ENCODE assay signal across 17 cellular contexts in the genomic region with DNA sequence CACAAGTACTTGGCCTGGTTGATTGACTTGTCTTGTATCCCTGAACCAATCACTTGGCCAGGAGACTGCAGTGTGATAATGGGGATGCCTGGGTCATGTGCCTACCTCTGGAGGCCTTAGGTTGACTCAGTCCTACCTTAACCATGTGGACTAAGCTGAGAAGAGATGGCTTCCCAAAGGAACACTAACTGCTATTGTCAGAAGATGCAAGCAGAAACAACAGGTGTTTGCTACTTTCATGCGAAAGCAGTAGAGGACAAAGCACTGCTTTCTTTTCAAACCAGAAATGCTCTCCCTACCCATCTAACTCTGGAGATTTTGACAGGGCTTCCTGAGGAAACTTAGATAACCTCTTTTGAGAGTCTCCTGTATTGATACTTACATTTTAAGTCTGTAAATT. TPM values are rescaled to one million over a fixed set of nuclear protein-coding genes. Genes with fewer than 3 reads are reported as not detected.
DNase-seq lines count a peak whose midpoint lies in the region; ATAC-seq and TF ChIP-seq lines count a peak whose summit lies in the region.
"Had no signal": no experiment of that assay in that cellular context is flagged by ENCODE, and none has a peak within 500 bp of the region (broad histone marks: within the 10 kb centered on the region; RNA-seq: fewer than 3 reads in every experiment).

No MANE protein-coding gene starts in this region.

- no CpG with 5 or more reads among the region's 1 CpG for WGBS in H9 (ENCODE audit: extremely low coverage, insufficient read length, low lambda C conversion rate)

- peak overlapping the region in 1 of 3 experiments; percentile 28; a peak in 1 of 7 replicates for H3K27ac Mint-ChIP-seq in H9
- peak overlapping the region; percentile 8; the same call in 1 of the 2 replicates for H3K27ac Mint-ChIP-seq in WTC11
- peak overlapping the region; percentile 82 for H3K27ac Mint-ChIP-seq in progenitor cell of endocrine pancreas
- H3K27ac Mint-ChIP-seq in activated CD4-positive, alpha-beta T cell treated with anti-CD3 and anti-CD28 coated beads, Interleukin-2, amount 10 ng/mL, durations not matched to agents 24 days and 14 days: no peak overlapping the region
- H3K27ac Mint-ChIP-seq in activated naive CD4-positive, alpha-beta T cell treated with anti-CD3 and anti-CD28 coated beads for 36 hours: no peak overlapping the region
- H3K27ac Mint-ChIP-seq: B cell, HFFc6 had no signal

- H4K8ac ChIP-seq in H9 (replicated peaks; ENCODE audit: insufficient read length, low read depth, low read length): no peak overlapping the region

- intact Hi-C loops in left ventricle myocardium superior (cut with micrococcal nuclease): no loop called here
- intact Hi-C loops in activated CD4-positive, alpha-beta T cell treated with anti-CD3 and anti-CD28 coated beads, Interleukin-2, amount 10 ng/mL, durations not matched to agents 24 days and 14 days (cut with micrococcal nuclease): no loop called here
- intact Hi-C loops in activated naive CD4-positive, alpha-beta T cell treated with anti-CD3 and anti-CD28 coated beads for 36 hours (cut with micrococcal nuclease): no loop called here

- H3K79me1 ChIP-seq in H9 (ENCODE audit: insufficient read depth, low read depth, low read length, poor library complexity, severe bottlenecking): peaks cover 2% of the 10 kb centered on the region

- H3K14ac ChIP-seq in H9 (ENCODE audit: insufficient read depth, low read length): no peak overlapping the region

- H2BK12ac ChIP-seq in H9 (ENCODE audit: insufficient read length, low read depth, low read length): no peak overlapping the region

- H3K27me3 Mint-ChIP-seq in H9 (ENCODE audit: low read depth) (no peaks in the 10 kb centered on the region), WTC11 (ENCODE audit: low read depth) (no peaks in the 10 kb centered on the region), progenitor cell of endocrine pancreas (no peaks in the 10 kb centered on the region)
- H3K27me3 Mint-ChIP-seq in activated CD4-positive, alpha-beta T cell treated with anti-CD3 and anti-CD28 coated beads, Interleukin-2, amount 10 ng/mL, durations not matched to agents 24 days and 14 days: no peaks in the 10 kb centered on the region
- no peaks in the 10 kb centered on the region for H3K27me3 Mint-ChIP-seq in activated naive CD4-positive, alpha-beta T cell treated with anti-CD3 and anti-CD28 coated beads for 36 hours (ENCODE audit: low read depth)
- H3K27me3 Mint-ChIP-seq: B cell; CD4-positive, alpha-beta memory T cell had no signal

- H2BK5ac ChIP-seq in H9 (ENCODE audit: insufficient read length, low read length): no peak overlapping the region

- H3K4me2 ChIP-seq in BLaER1 (peak overlapping the region; percentile 67), H9 (ENCODE audit: insufficient read depth, insufficient read length, low read length) (no peak overlapping the region)

- no peaks in the 10 kb centered on the region for H3K23me2 ChIP-seq in H9 (ENCODE audit: insufficient read length, low read depth, low read length, poor library complexity, severe bottlenecking)

- no peak overlapping the region for H3K27ac ChIP-seq in BLaER1
- H3K27ac ChIP-seq in H9 (ENCODE audit: insufficient read length, low read depth, low read length): no peak overlapping the region
- H3K27ac ChIP-seq: 22Rv1 had no signal

- H3K4ac ChIP-seq in H9 (ENCODE audit: low read depth, low read length): no peak overlapping the region

- H2AK5ac ChIP-seq in H9 (ENCODE audit: insufficient read length, low read length): no peak overlapping the region

- no peak overlapping the region for H4K91ac ChIP-seq in H9 (ENCODE audit: insufficient read length, low read depth, low read length)

- H3K4me1 Mint-ChIP-seq in H9: no peaks in the 10 kb centered on the region
- H3K4me1 Mint-ChIP-seq in WTC11: no peaks in the 10 kb centered on the region
- no peaks in the 10 kb centered on the region for H3K4me1 Mint-ChIP-seq in progenitor cell of endocrine pancreas (ENCODE audit: low read depth)
- H3K4me1 Mint-ChIP-seq in activated CD4-positive, alpha-beta T cell treated with anti-CD3 and anti-CD28 coated beads, Interleukin-2, amount 10 ng/mL, durations not matched to agents 24 days and 14 days: no peaks in the 10 kb centered on the region
- H3K4me1 Mint-ChIP-seq in activated naive CD4-positive, alpha-beta T cell treated with anti-CD3 and anti-CD28 coated beads for 36 hours (ENCODE audit: low read depth): no peaks in the 10 kb centered on the region
- H3K4me1 Mint-ChIP-seq: B cell had no signal

- H3T11ph ChIP-seq in H9 (ENCODE audit: low read length): no peak overlapping the region

- H4K20me1 ChIP-seq in BLaER1: no peaks in the 10 kb centered on the region
- no peaks in the 10 kb centered on the region for H4K20me1 ChIP-seq in H9 (ENCODE audit: control insufficient read depth, insufficient read depth, insufficient read length)

- H3K23ac ChIP-seq in H9 (ENCODE audit: insufficient read length, low read depth, low read length): no peak overlapping the region

- peaks cover 20 to 65% (median 35%) of the 10 kb centered on the region in 3 experiments; a peak in 6 of 7 replicates for H3K36me3 Mint-ChIP-seq in H9 (ENCODE audit: insufficient read depth in 1 of 3, low read depth in 3 of 3)
- H3K36me3 Mint-ChIP-seq in WTC11: peaks cover 60% of the 10 kb centered on the region
- H3K36me3 Mint-ChIP-seq in progenitor cell of endocrine pancreas (ENCODE audit: insufficient read depth): peaks cover 18% of the 10 kb centered on the region
- peaks cover 31% of the 10 kb centered on the region for H3K36me3 Mint-ChIP-seq in activated CD4-positive, alpha-beta T cell treated with anti-CD3 and anti-CD28 coated beads, Interleukin-2, amount 10 ng/mL, durations not matched to agents 24 days and 14 days (ENCODE audit: low read depth)
- peaks cover 20% of the 10 kb centered on the region for H3K36me3 Mint-ChIP-seq in activated naive CD4-positive, alpha-beta T cell treated with anti-CD3 and anti-CD28 coated beads for 36 hours (ENCODE audit: low read depth)

- CTCF ChIA-PET in WTC11 (lab: Charles Lee): interaction anchor here (3.6 kb wide), 1 partner anchor 8 kb away, joined by 12 read pairs; no protein-coding TSS in a partner anchor
- CTCF ChIA-PET in activated naive CD4-positive, alpha-beta T cell treated with anti-CD3 and anti-CD28 coated beads for 36 hours (lab: Charles Lee): no interaction called here

- H2AFZ ChIP-seq in H9 (ENCODE audit: low read length): no peak overlapping the region

- no peaks in the 10 kb centered on the region for H3K27me3 ChIP-seq in BLaER1
- H3K27me3 ChIP-seq in H9 (ENCODE audit: insufficient read depth, low read length): no peaks in the 10 kb centered on the region

- no peak overlapping the region for H3K9ac ChIP-seq in BLaER1
- H3K9ac ChIP-seq in H9 (ENCODE audit: extremely low read depth, insufficient read length, low read length): no peak overlapping the region

- H3K9me3 ChIP-seq in BLaER1 (no peaks in the 10 kb centered on the region), H9 (ENCODE audit: control insufficient read depth, low read depth, low read length) (no peaks in the 10 kb centered on the region)
- H3K9me3 ChIP-seq: Caco-2 had no signal

- TF ChIP-seq CTCF in H9 (conservative IDR thresholded peaks at IDR 0.05): no peak
- no peak for TF ChIP-seq CTCF in WTC11 (IDR thresholded peaks at IDR 0.05)
- no peak for TF ChIP-seq CTCF in progenitor cell of endocrine pancreas (IDR thresholded peaks at IDR 0.05; ENCODE audit: unreplicated experiment)

- ATAC-seq in WTC11: no peak
- ATAC-seq in left ventricle myocardium superior: no peak
- ATAC-seq: HCT116 had no signal

- H3K36me3 ChIP-seq in BLaER1: peaks cover 65% of the 10 kb centered on the region

- no peaks in the 10 kb centered on the region for H3K79me2 ChIP-seq in H9 (ENCODE audit: insufficient read depth, low read length)

- no peak overlapping the region for H3K4me3 ChIP-seq in BLaER1

- POLR2A ChIA-PET in WTC11 (lab: Charles Lee): no interaction called here

- H3K18ac ChIP-seq in H9 (ENCODE audit: insufficient read length, low read depth, low read length): no peak overlapping the region

- H2BK120ac ChIP-seq in H9 (ENCODE audit: low read depth, low read length, poor library complexity, severe bottlenecking): no peak overlapping the region

- H2BK15ac ChIP-seq in H9 (ENCODE audit: low read depth, low read length): 0 out of 2 replicates have a peak overlapping the region, but pooled peaks have one; percentile 12

- no peak overlapping the region for H2BK20ac ChIP-seq in H9 (ENCODE audit: low read depth, low read length, poor library complexity, severe bottlenecking)

- no peak overlapping the region for H4K5ac ChIP-seq in H9 (ENCODE audit: insufficient read length, low read depth, low read length)

- peaks cover 18% of the 10 kb centered on the region for H3K4me1 ChIP-seq in BLaER1
- no peaks in the 10 kb centered on the region for H3K4me1 ChIP-seq in H9 (ENCODE audit: insufficient read depth, low read length)
- H3K4me1 ChIP-seq: Caco-2 had no signal

- H3K4me3 Mint-ChIP-seq in H9: no peak overlapping the region
- H3K4me3 Mint-ChIP-seq in WTC11: no peak overlapping the region
- no peak overlapping the region for H3K4me3 Mint-ChIP-seq in progenitor cell of endocrine pancreas (ENCODE audit: low read depth)
- H3K4me3 Mint-ChIP-seq in activated CD4-positive, alpha-beta T cell treated with anti-CD3 and anti-CD28 coated beads, Interleukin-2, amount 10 ng/mL, durations not matched to agents 24 days and 14 days: no peak overlapping the region
- no peak overlapping the region for H3K4me3 Mint-ChIP-seq in activated naive CD4-positive, alpha-beta T cell treated with anti-CD3 and anti-CD28 coated beads for 36 hours
- H3K4me3 Mint-ChIP-seq: B cell; CD4-positive, alpha-beta memory T cell; HFFc6 had no signal

- no peak overlapping the region for H3K56ac ChIP-seq in H9 (ENCODE audit: insufficient read length, low read depth, low read length)

- no peak for DNase-seq in H9
- DNase-seq in WTC11 (ENCODE audit: low spot score): no peak
- DNase-seq in progenitor cell of endocrine pancreas (ENCODE audit: low spot score, unreplicated experiment): no peak
- DNase-seq in left ventricle myocardium superior: no peak
- DNase-seq in activated CD4-positive, alpha-beta T cell treated with anti-CD3 and anti-CD28 coated beads, Interleukin-2, amount 10 ng/mL, durations not matched to agents 24 days and 14 days: no peak
- no peak for DNase-seq in activated naive CD4-positive, alpha-beta T cell treated with anti-CD3 and anti-CD28 coated beads for 36 hours
- DNase-seq: C1 segment of cervical spinal cord; Caco-2; CD4-positive, alpha-beta memory T cell; DMS153; DND-41; H7; HFFc6 had no signal

- H3K9me3 Mint-ChIP-seq in H9 (no peaks in the 10 kb centered on the region), WTC11 (no peaks in the 10 kb centered on the region), progenitor cell of endocrine pancreas (ENCODE audit: low read depth) (no peaks in the 10 kb centered on the region)
- no peaks in the 10 kb centered on the region for H3K9me3 Mint-ChIP-seq in activated CD4-positive, alpha-beta T cell treated with anti-CD3 and anti-CD28 coated beads, Interleukin-2, amount 10 ng/mL, durations not matched to agents 24 days and 14 days
- H3K9me3 Mint-ChIP-seq in activated naive CD4-positive, alpha-beta T cell treated with anti-CD3 and anti-CD28 coated beads for 36 hours: no peaks in the 10 kb centered on the region
- H3K9me3 Mint-ChIP-seq: CD4-positive, alpha-beta memory T cell; HFFc6 had no signal

RNA-seq across cellular contexts. Expression of a gene that starts 22.9 kb away (rescaled TPM):
- total RNA-seq in H9 (2021) (45.9 and 53.4 TPM in 2 replicates), WTC11 (2021) (50.4 to 62.7 TPM (median 51.7 TPM) in 3 replicates), progenitor cell of endocrine pancreas (30.8 TPM in 2 replicates), left ventricle myocardium superior (12.9 TPM)
- 45.6 and 54.2 TPM in 2 replicates for total RNA-seq in activated CD4-positive, alpha-beta T cell treated with anti-CD3 and anti-CD28 coated beads, Interleukin-2, amount 10 ng/mL, durations not matched to agents 24 days and 14 days
- total RNA-seq in activated naive CD4-positive, alpha-beta T cell treated with anti-CD3 and anti-CD28 coated beads for 36 hours: 10 to 100 TPM; 23.8 to 28.4 TPM

Comparison
In these comparisons a context has a peak if more than half of its experiments do, and no peak if none do; other contexts are left out.
1. H3K27ac Mint-ChIP-seq: peak in WTC11 (single experiment) and progenitor cell of endocrine pancreas (single experiment); none in activated CD4-positive, alpha-beta T cell treated with anti-CD3 and anti-CD28 coated beads, Interleukin-2, amount 10 ng/mL, durations not matched to agents 24 days and 14 days (single experiment) and activated naive CD4-positive, alpha-beta T cell treated with anti-CD3 and anti-CD28 coated beads for 36 hours (single experiment).